ENCODE assay signal across 1 cellular context in the genomic region with DNA sequence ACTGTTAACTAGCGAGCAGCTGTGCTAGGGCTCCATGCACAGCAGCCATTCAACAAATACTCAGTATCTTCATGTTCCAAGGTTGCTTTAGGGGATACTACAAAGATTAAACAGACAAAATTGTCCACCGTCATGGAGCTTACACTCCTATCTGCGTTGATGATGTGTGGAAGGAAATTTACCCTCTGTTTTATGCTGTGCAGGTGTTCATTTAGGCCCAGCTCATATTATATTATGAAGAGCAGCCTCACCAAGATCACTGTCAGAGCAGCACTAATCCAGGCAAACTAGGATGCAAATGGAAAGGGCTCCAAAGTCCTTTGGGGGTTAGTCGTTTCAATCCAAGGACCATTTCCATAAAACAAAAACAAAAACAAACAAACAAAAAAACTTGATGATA.
TF ChIP-seq lines count a peak whose summit lies in the region.

No MANE protein-coding gene starts in this region.

TF ChIP-seq in GM12878, 131 proteins besides CTCF, POLR2A, EP300 and RAD21:
- no peak for TF ChIP-seq SREBF2 (IDR thresholded peaks at IDR 0.05; ENCODE audit: low read length)
- TF ChIP-seq SRF (IDR thresholded peaks at IDR 0.05; ENCODE audit: low read depth in 2 of 2, low read length in 2 of 2), result no peak
- TF ChIP-seq RUNX3 (IDR thresholded peaks at IDR 0.05; ENCODE audit: low read length), result no peak
- TF ChIP-seq SPI1 (IDR thresholded peaks at IDR 0.05; ENCODE audit: borderline replicate concordance, insufficient read depth, low read depth, low read length), result no peak
- TF ChIP-seq CBX5 (IDR thresholded peaks at IDR 0.05; ENCODE audit: low read depth), result no peak
- no peak for TF ChIP-seq BCL11A (IDR thresholded peaks at IDR 0.05; ENCODE audit: low read depth, low read length)
- TF ChIP-seq ZSCAN29 (IDR thresholded peaks at IDR 0.05), result no peak
- TF ChIP-seq, protein P1, sequence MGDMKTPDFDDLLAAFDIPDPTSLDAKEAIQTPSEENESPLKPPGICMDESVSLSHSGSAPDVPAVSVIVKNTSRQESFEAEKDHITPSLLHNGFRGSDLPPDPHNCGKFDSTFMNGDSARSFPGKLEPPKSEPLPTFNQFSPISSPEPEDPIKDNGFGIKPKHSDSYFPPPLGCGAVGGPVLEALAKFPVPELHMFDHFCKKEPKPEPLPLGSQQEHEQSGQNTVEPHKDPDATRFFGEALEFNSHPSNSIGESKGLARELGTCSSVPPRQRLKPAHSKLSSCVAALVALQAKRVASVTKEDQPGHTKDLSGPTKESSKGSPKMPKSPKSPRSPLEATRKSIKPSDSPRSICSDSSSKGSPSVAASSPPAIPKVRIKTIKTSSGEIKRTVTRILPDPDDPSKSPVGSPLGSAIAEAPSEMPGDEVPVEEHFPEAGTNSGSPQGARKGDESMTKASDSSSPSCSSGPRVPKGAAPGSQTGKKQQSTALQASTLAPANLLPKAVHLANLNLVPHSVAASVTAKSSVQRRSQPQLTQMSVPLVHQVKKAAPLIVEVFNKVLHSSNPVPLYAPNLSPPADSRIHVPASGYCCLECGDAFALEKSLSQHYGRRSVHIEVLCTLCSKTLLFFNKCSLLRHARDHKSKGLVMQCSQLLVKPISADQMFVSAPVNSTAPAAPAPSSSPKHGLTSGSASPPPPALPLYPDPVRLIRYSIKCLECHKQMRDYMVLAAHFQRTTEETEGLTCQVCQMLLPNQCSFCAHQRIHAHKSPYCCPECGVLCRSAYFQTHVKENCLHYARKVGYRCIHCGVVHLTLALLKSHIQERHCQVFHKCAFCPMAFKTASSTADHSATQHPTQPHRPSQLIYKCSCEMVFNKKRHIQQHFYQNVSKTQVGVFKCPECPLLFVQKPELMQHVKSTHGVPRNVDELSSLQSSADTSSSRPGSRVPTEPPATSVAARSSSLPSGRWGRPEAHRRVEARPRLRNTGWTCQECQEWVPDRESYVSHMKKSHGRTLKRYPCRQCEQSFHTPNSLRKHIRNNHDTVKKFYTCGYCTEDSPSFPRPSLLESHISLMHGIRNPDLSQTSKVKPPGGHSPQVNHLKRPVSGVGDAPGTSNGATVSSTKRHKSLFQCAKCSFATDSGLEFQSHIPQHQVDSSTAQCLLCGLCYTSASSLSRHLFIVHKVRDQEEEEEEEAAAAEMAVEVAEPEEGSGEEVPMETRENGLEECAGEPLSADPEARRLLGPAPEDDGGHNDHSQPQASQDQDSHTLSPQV (IDR thresholded peaks at IDR 0.05), result no peak
- TF ChIP-seq STAT3 (IDR thresholded peaks at IDR 0.05; ENCODE audit: low read depth, low read length), result no peak
- TF ChIP-seq SREBF1 (IDR thresholded peaks at IDR 0.05; ENCODE audit: low read length), result no peak
- TF ChIP-seq YBX1 (IDR thresholded peaks at IDR 0.05), result no peak
- no peak for TF ChIP-seq BMI1 (IDR thresholded peaks at IDR 0.05; ENCODE audit: borderline replicate concordance)
- TF ChIP-seq FOS (IDR thresholded peaks at IDR 0.05; ENCODE audit: borderline replicate concordance, extremely low read depth, insufficient read length), result no peak
- no peak for TF ChIP-seq TCF3 (IDR thresholded peaks at IDR 0.05; ENCODE audit: borderline replicate concordance, insufficient read depth, low read depth, low read length)
- TF ChIP-seq, protein P2, sequence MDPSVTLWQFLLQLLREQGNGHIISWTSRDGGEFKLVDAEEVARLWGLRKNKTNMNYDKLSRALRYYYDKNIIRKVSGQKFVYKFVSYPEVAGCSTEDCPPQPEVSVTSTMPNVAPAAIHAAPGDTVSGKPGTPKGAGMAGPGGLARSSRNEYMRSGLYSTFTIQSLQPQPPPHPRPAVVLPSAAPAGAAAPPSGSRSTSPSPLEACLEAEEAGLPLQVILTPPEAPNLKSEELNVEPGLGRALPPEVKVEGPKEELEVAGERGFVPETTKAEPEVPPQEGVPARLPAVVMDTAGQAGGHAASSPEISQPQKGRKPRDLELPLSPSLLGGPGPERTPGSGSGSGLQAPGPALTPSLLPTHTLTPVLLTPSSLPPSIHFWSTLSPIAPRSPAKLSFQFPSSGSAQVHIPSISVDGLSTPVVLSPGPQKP (IDR thresholded peaks at IDR 0.05; ENCODE audit: low read depth, low read length), result no peak
- TF ChIP-seq POLR2AphosphoS5 (IDR thresholded peaks at IDR 0.05; ENCODE audit: low read length), result peak; percentile 13; the same call in 1 of the 2 replicates
- no peak for TF ChIP-seq ZNF622 (IDR thresholded peaks at IDR 0.05)
- 0 out of 2 replicates have a peak, but pooled peaks have one; percentile 34 for TF ChIP-seq YY1 (IDR thresholded peaks at IDR 0.05; ENCODE audit: low read depth, low read length)
